ENCODE assay signal across 1 cellular context in genomic region chr22:42520663-42521546, GRCh38.
TF ChIP-seq lines count a peak whose summit lies in the region.

No MANE protein-coding gene starts in this region.

TF ChIP-seq in HepG2, 621 proteins besides CTCF, POLR2A, EP300 and RAD21 (continued from another document and continues in another):
- peak; percentile 64 for TF ChIP-seq PATZ1 (CRISPR knock-in tag; IDR thresholded peaks at IDR 0.05)
- peak; percentile 40; the same call in 1 of the 2 replicates for TF ChIP-seq IRX3 (CRISPR knock-in tag; IDR thresholded peaks at IDR 0.05; ENCODE audit: borderline replicate concordance, low read depth)
- peak; percentile 35; the same call in 1 of the 2 replicates for TF ChIP-seq NFAT5 (CRISPR knock-in tag; IDR thresholded peaks at IDR 0.05)
- TF ChIP-seq ZBTB37 (CRISPR knock-in tag; IDR thresholded peaks at IDR 0.05), result peak; percentile 43; the same call in 1 of the 2 replicates
- TF ChIP-seq ZNF746 (CRISPR knock-in tag; IDR thresholded peaks at IDR 0.05), result peak; percentile 36; the same call in 1 of the 2 replicates
- TF ChIP-seq HNRNPL (IDR thresholded peaks at IDR 0.05; ENCODE audit: low read depth, low read length), result 0 out of 2 replicates have a peak, but pooled peaks have one; percentile 21
- TF ChIP-seq SP5 (CRISPR knock-in tag; IDR thresholded peaks at IDR 0.05; ENCODE audit: borderline replicate concordance, low read depth), result peak; percentile 72
- no peak for TF ChIP-seq ASH2L (IDR thresholded peaks at IDR 0.05; ENCODE audit: insufficient read length, low read depth, low read length)
- TF ChIP-seq ZNF367 (CRISPR knock-in tag; IDR thresholded peaks at IDR 0.05; ENCODE audit: borderline replicate concordance), result no peak
- no peak for TF ChIP-seq ZFP82 (CRISPR knock-in tag; IDR thresholded peaks at IDR 0.05; ENCODE audit: borderline replicate concordance)
- TF ChIP-seq FOXA1 (IDR thresholded peaks at IDR 0.05), result no peak
- TF ChIP-seq FOXA1 (CRISPR knock-in tag; IDR thresholded peaks at IDR 0.05), result peak; percentile 75
- 0 out of 2 replicates have a peak, but pooled peaks have one; percentile 45 for TF ChIP-seq TGIF2 (CRISPR knock-in tag; IDR thresholded peaks at IDR 0.05)
- TF ChIP-seq RFX3 (CRISPR knock-in tag; IDR thresholded peaks at IDR 0.05), result no peak
- TF ChIP-seq TBX2 (CRISPR knock-in tag; IDR thresholded peaks at IDR 0.05; ENCODE audit: borderline replicate concordance), result peak; percentile 64
- peak; percentile 13; the same call in 1 of the 2 replicates for TF ChIP-seq STAG1 (CRISPR knock-in tag; IDR thresholded peaks at IDR 0.05)
- no peak for TF ChIP-seq ATF6 (CRISPR knock-in tag; conservative IDR thresholded peaks at IDR 0.05)
- TF ChIP-seq ZNF609 (CRISPR knock-in tag; IDR thresholded peaks at IDR 0.05; ENCODE audit: borderline replicate concordance), result no peak
- no peak; the same call in 1 of the 2 replicates for TF ChIP-seq ZNF264 (CRISPR knock-in tag; IDR thresholded peaks at IDR 0.05)
- TF ChIP-seq RBFOX2 (IDR thresholded peaks at IDR 0.05; ENCODE audit: low read depth, low read length), result peak; percentile 51; the same call in 1 of the 2 replicates
- TF ChIP-seq KAT8 (CRISPR knock-in tag; IDR thresholded peaks at IDR 0.05), result peak; percentile 38; the same call in 1 of the 2 replicates
- TF ChIP-seq ZNF446 (CRISPR knock-in tag; IDR thresholded peaks at IDR 0.05), result no peak
- TF ChIP-seq PHF21A (CRISPR knock-in tag; IDR thresholded peaks at IDR 0.05), result peak; percentile 91
- peak; percentile 74; the same call in 1 of the 2 replicates for TF ChIP-seq ZBTB10 (CRISPR knock-in tag; IDR thresholded peaks at IDR 0.05; ENCODE audit: borderline replicate concordance)
- peak; percentile 60; the same call in 1 of the 2 replicates for TF ChIP-seq RERE (CRISPR knock-in tag; IDR thresholded peaks at IDR 0.05; ENCODE audit: low read depth)
